ENCODE assay signal across 20 cellular contexts in the genomic region with DNA sequence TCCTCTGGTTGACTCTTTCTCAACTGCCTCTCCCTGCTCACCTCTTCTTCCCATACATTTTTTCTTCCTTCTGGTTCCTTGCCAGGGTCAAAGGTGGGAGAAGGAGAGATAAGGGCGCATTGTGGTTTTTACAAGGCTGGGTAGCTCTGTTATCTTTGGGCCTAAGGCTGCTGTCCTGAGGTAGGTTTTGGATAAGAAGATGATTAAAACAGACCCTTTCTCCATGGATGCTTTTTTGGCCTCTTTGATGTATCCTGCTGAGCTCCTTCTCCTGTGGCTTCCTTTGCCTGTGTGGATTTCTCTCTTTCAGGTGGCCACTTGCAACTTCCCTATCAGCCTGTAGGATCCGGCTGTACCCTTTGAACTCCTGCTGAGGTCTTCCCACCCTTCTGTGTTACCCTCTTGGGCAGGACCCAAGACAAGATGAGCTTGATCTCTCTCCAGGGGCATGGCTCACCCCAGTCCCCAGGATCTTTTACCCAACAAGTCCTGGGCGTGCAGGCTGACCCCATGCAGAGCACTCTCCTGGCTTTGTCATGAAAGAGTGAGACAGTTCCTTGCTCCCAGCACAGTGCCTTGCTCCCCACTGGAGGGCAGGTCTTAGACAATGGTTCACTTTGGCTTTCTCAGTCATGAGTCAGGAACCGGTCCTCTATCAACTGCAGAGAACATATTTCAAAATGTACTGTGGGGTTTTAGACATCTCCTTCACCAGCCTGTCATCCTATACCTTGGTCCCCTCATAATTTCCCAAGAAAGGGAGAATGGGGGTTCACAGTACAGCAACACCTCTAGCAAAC.
DNase-seq lines count a peak whose midpoint lies in the region; ATAC-seq, FAIRE-seq and TF ChIP-seq lines count a peak whose summit lies in the region.
"Had no signal": no experiment of that assay in that cellular context is flagged by ENCODE, and none has a peak within 500 bp of the region (broad histone marks: within the 10 kb centered on the region; RNA-seq: fewer than 3 reads in every experiment).

No MANE protein-coding gene starts in this region.

- H3K27me3 Mint-ChIP-seq in stimulated activated memory B cell treated with anti-CD40 and anti-IgM and Interleukin-4, amounts not matched to agents 10 μg/mL and 1 μg/mL and 100 μg/mL, for 72 hours: no peaks in the 10 kb centered on the region
- no peaks in the 10 kb centered on the region for H3K27me3 Mint-ChIP-seq in Calu3 (ENCODE audit: unreplicated experiment)

- no peak for FAIRE-seq in bronchial epithelial cell (lab: Jason Lieb, UNC)
- FAIRE-seq: HTR-8/SVneo had no signal

- no peaks in the 10 kb centered on the region for H3K9me3 Mint-ChIP-seq in stimulated activated memory B cell treated with anti-CD40 and anti-IgM and Interleukin-4, amounts not matched to agents 10 μg/mL and 1 μg/mL and 100 μg/mL, for 72 hours
- H3K9me3 Mint-ChIP-seq in Calu3 (ENCODE audit: low read depth, unreplicated experiment): peaks cover 5% of the 10 kb centered on the region

- no peak overlapping the region for H3K4me3 Mint-ChIP-seq in stimulated activated memory B cell treated with anti-CD40 and anti-IgM and Interleukin-4, amounts not matched to agents 10 μg/mL and 1 μg/mL and 100 μg/mL, for 72 hours
- H3K4me3 Mint-ChIP-seq in Calu3 (ENCODE audit: low read depth, unreplicated experiment): no peak overlapping the region
- H3K4me3 Mint-ChIP-seq: CD14-positive monocyte had no signal

- CTCF ChIA-PET in HEK293 (lab: Yijun Ruan, JAX) (interaction anchor here (0.6 to 0.9 kb wide), 3 partner anchors 12 to 206 kb away, joined by 3 to 6 read pairs (median 3); no protein-coding TSS in a partner anchor), Calu3 (lab: Charles Lee) (interaction anchor here (0.7 kb wide), 1 partner anchor 123 kb away, joined by 3 read pairs; no protein-coding TSS in a partner anchor)

- no peaks in the 10 kb centered on the region for H3K9me3 ChIP-seq in HEK293 (ENCODE audit: control insufficient read depth, insufficient read depth, low read depth, low read length)

- no peaks in the 10 kb centered on the region for H3K4me1 ChIP-seq in HEK293 (ENCODE audit: control insufficient read depth, insufficient read depth, low read length)

- H3K36me3 ChIP-seq in HEK293 (ENCODE audit: control insufficient read depth in 2 of 2, insufficient read depth in 1 of 2, low read length in 2 of 2) (no peaks in the 10 kb centered on the region), bronchial epithelial cell (ENCODE audit: control insufficient read depth, insufficient read depth, low read length) (no peaks in the 10 kb centered on the region)

- DNase-seq in bronchial epithelial cell (ENCODE audit: low read depth) (peak; percentile 33), iPS-NIHi7 (ENCODE audit: extremely low spot score) (peak; percentile 15), Calu3 (no peak), A172 (ENCODE audit: low spot score) (no peak)
- DNase-seq: AML-193; COR-L47; DMS53; HCEC 1CT; MV-4-11; NCI-H1417; NCI-H1930; NCI-H446; NK-92 treated with Interleukin-12 subunit alpha and Interleukin-12 subunit beta, amount 100 ng/mL, for 24 hours had no signal

- intact Hi-C loops in Calu3 (cut with micrococcal nuclease; ENCODE audit: unreplicated experiment): no loop called here

- H3K4me3 ChIP-seq in HEK293 (ENCODE audit: low read depth, low read length): no peak overlapping the region
- H3K4me3 ChIP-seq in bronchial epithelial cell (ENCODE audit: low read depth, low read length): no peak overlapping the region

- H3K27ac ChIP-seq in HEK293 (ENCODE audit: extremely low read depth, low read depth, low read length): no peak overlapping the region
- H3K27ac ChIP-seq: HL-60, RWPE1 had no signal

- POLR2A ChIA-PET in HEK293 (lab: Yijun Ruan, JAX): no interaction called here

- H3K4me1 Mint-ChIP-seq in stimulated activated memory B cell treated with anti-CD40 and anti-IgM and Interleukin-4, amounts not matched to agents 10 μg/mL and 1 μg/mL and 100 μg/mL, for 72 hours: peaks cover 6% of the 10 kb centered on the region
- H3K4me1 Mint-ChIP-seq in Calu3 (ENCODE audit: low read depth, unreplicated experiment): no peaks in the 10 kb centered on the region
- H3K4me1 Mint-ChIP-seq: CD14-positive monocyte had no signal

- no peak for TF ChIP-seq POLR2A in GM18505 (IDR thresholded peaks at IDR 0.05; ENCODE audit: borderline replicate concordance, extremely low read depth, insufficient read depth, insufficient read length)

- peak overlapping the region; percentile 49 for H3K27ac Mint-ChIP-seq in stimulated activated memory B cell treated with anti-CD40 and anti-IgM and Interleukin-4, amounts not matched to agents 10 μg/mL and 1 μg/mL and 100 μg/mL, for 72 hours
- no peak overlapping the region for H3K27ac Mint-ChIP-seq in Calu3 (ENCODE audit: unreplicated experiment)
- H3K27ac Mint-ChIP-seq: CD14-positive monocyte had no signal

- TF ChIP-seq CTCF in HEK293 (tag by site-specific recombination; IDR thresholded peaks at IDR 0.05): no peak
- TF ChIP-seq CTCF in bronchial epithelial cell (IDR thresholded peaks at IDR 0.05; ENCODE audit: insufficient read depth, low read length, severe bottlenecking): peak; percentile 17
- no peak for TF ChIP-seq CTCF in Calu3 (IDR thresholded peaks at IDR 0.05; ENCODE audit: unreplicated experiment)

- no TSS peak for BruUV-seq in Calu3 (replicated peaks; lab: Mats Ljungman, UMichigan)

- H3K36me3 Mint-ChIP-seq in stimulated activated memory B cell treated with anti-CD40 and anti-IgM and Interleukin-4, amounts not matched to agents 10 μg/mL and 1 μg/mL and 100 μg/mL, for 72 hours: no peaks in the 10 kb centered on the region
- no peaks in the 10 kb centered on the region for H3K36me3 Mint-ChIP-seq in Calu3 (ENCODE audit: insufficient read depth, unreplicated experiment)
- H3K36me3 Mint-ChIP-seq: CD14-positive monocyte had no signal

- H3K27me3 ChIP-seq in bronchial epithelial cell (ENCODE audit: control insufficient read depth, insufficient read depth, low read length): no peaks in the 10 kb centered on the region

- ATAC-seq in stimulated activated memory B cell treated with anti-CD40 and anti-IgM and Interleukin-4, amounts not matched to agents 10 μg/mL and 1 μg/mL and 100 μg/mL, for 72 hours: no peak
- no peak for ATAC-seq in GM18505 (IDR thresholded peaks at IDR 0.05; ENCODE audit: unreplicated experiment)

TF ChIP-seq in HEK293, 187 proteins besides CTCF, POLR2A, EP300 and RAD21:
- TF ChIP-seq OSR2 (tag by site-specific recombination; IDR thresholded peaks at IDR 0.05): no peak
- TF ChIP-seq ZNF324 (tag by site-specific recombination; IDR thresholded peaks at IDR 0.05): no peak
- TF ChIP-seq ZNF404 (tag by site-specific recombination; IDR thresholded peaks at IDR 0.05): no peak
- TF ChIP-seq TRIM28 (IDR thresholded peaks at IDR 0.05; ENCODE audit: borderline replicate concordance, low read length): peak; percentile 68; the same call in 1 of the 2 replicates
- TF ChIP-seq GLIS1 (tag by site-specific recombination; IDR thresholded peaks at IDR 0.05): peak; percentile 44; the same call in 1 of the 2 replicates
TF ChIP-seq in HEK293: peak in this region for 2.

Comparison
In these comparisons a context has a peak if more than half of its experiments do, and no peak if none do; other contexts are left out.
1. DNase-seq: peak in bronchial epithelial cell (single experiment) and iPS-NIHi7 (single experiment); none in Calu3 (single experiment) and A172 (single experiment).